In genomic region chr14:68245146-68246073, GRCh38 we compare ENCODE assay signal across 9 cellular contexts.
DNase-seq lines count a peak whose midpoint lies in the region; ATAC-seq and TF ChIP-seq lines count a peak whose summit lies in the region.
"Had no signal": no experiment of that assay in that cellular context is flagged by ENCODE, and none has a peak within 500 bp of the region (broad histone marks: within the 10 kb centered on the region; RNA-seq: fewer than 3 reads in every experiment).

No MANE protein-coding gene starts in this region.

- peak overlapping the region; percentile 46 to 52 for H3K27ac Mint-ChIP-seq in natural killer cell treated with Interleukin-12 subunit alpha and Interleukin-12 subunit beta and Interleukin-15 and Interleukin-18, amount 100 ng/mL, for 72 hours
- H3K27ac Mint-ChIP-seq in natural killer cell, result no peak overlapping the region
- H3K27ac Mint-ChIP-seq in dendritic cell treated with granulocyte-macrophage colony-stimulating factor and Interleukin-4, amounts not matched to agents 40 ng/mL and 50 ng/mL, for 4 days, result peak overlapping the region; percentile 63
- H3K27ac Mint-ChIP-seq: B cell had no signal

- ATAC-seq in natural killer cell treated with Interleukin-12 subunit alpha and Interleukin-12 subunit beta and Interleukin-15 and Interleukin-18, amount 100 ng/mL, for 72 hours, result no peak
- no peak for ATAC-seq in natural killer cell
- ATAC-seq in aorta (ENCODE audit: low FRiP score), result peak; percentile 12

- H3K4me3 ChIP-seq in mucosa of stomach (ENCODE audit: low read length) (no peak overlapping the region), aorta (ENCODE audit: low read length in 2 of 2) (no peak overlapping the region), H7 (ENCODE audit: insufficient read depth, low read depth, low read length) (no peak overlapping the region)

- intact Hi-C loops in natural killer cell (cut with micrococcal nuclease) (loop anchor here (5.0 kb wide), 1 partner anchor 107 kb away; no protein-coding TSS in a partner anchor), aorta (cut with DNase I) (loop anchor here (5.0 to 10.0 kb wide), 4 partner anchors 147 to 439 kb away; no protein-coding TSS in a partner anchor)
- intact Hi-C loops in dendritic cell treated with granulocyte-macrophage colony-stimulating factor and Interleukin-4, amounts not matched to agents 40 ng/mL and 50 ng/mL, for 4 days (cut with micrococcal nuclease), result loop anchor here (10.0 kb wide), 1 partner anchor 469 kb away; no protein-coding TSS in a partner anchor

- H3K9me3 Mint-ChIP-seq in natural killer cell treated with Interleukin-12 subunit alpha and Interleukin-12 subunit beta and Interleukin-15 and Interleukin-18, amount 100 ng/mL, for 72 hours, result no peaks in the 10 kb centered on the region
- H3K9me3 Mint-ChIP-seq in natural killer cell, result no peaks in the 10 kb centered on the region
- no peaks in the 10 kb centered on the region for H3K9me3 Mint-ChIP-seq in dendritic cell treated with granulocyte-macrophage colony-stimulating factor and Interleukin-4, amounts not matched to agents 40 ng/mL and 50 ng/mL, for 4 days

- no peak overlapping the region for H3K4me3 Mint-ChIP-seq in natural killer cell treated with Interleukin-12 subunit alpha and Interleukin-12 subunit beta and Interleukin-15 and Interleukin-18, amount 100 ng/mL, for 72 hours
- no peak overlapping the region for H3K4me3 Mint-ChIP-seq in natural killer cell
- H3K4me3 Mint-ChIP-seq in dendritic cell treated with granulocyte-macrophage colony-stimulating factor and Interleukin-4, amounts not matched to agents 40 ng/mL and 50 ng/mL, for 4 days, result no peak overlapping the region
- H3K4me3 Mint-ChIP-seq: B cell had no signal

- H3K4me1 Mint-ChIP-seq in natural killer cell treated with Interleukin-12 subunit alpha and Interleukin-12 subunit beta and Interleukin-15 and Interleukin-18, amount 100 ng/mL, for 72 hours (ENCODE audit: low read depth in 2 of 2), result peaks cover 31 to 37% of the 10 kb centered on the region in 2 donors
- H3K4me1 Mint-ChIP-seq in natural killer cell, result peaks cover 13 to 20% of the 10 kb centered on the region in 2 donors
- H3K4me1 Mint-ChIP-seq in dendritic cell treated with granulocyte-macrophage colony-stimulating factor and Interleukin-4, amounts not matched to agents 40 ng/mL and 50 ng/mL, for 4 days (ENCODE audit: low read depth), result peaks cover 42% of the 10 kb centered on the region

- H3K36me3 Mint-ChIP-seq in natural killer cell treated with Interleukin-12 subunit alpha and Interleukin-12 subunit beta and Interleukin-15 and Interleukin-18, amount 100 ng/mL, for 72 hours, result no peaks in the 10 kb centered on the region
- no peaks in the 10 kb centered on the region for H3K36me3 Mint-ChIP-seq in natural killer cell
- no peaks in the 10 kb centered on the region for H3K36me3 Mint-ChIP-seq in dendritic cell treated with granulocyte-macrophage colony-stimulating factor and Interleukin-4, amounts not matched to agents 40 ng/mL and 50 ng/mL, for 4 days (ENCODE audit: low read depth)

- H3K27me3 Mint-ChIP-seq in natural killer cell treated with Interleukin-12 subunit alpha and Interleukin-12 subunit beta and Interleukin-15 and Interleukin-18, amount 100 ng/mL, for 72 hours, result no peaks in the 10 kb centered on the region
- no peaks in the 10 kb centered on the region for H3K27me3 Mint-ChIP-seq in natural killer cell (ENCODE audit: low read depth in 2 of 2)
- H3K27me3 Mint-ChIP-seq in dendritic cell treated with granulocyte-macrophage colony-stimulating factor and Interleukin-4, amounts not matched to agents 40 ng/mL and 50 ng/mL, for 4 days, result no peaks in the 10 kb centered on the region
- H3K27me3 Mint-ChIP-seq: B cell had no signal

- H3K9ac ChIP-seq in mucosa of stomach (ENCODE audit: low read length), result peak overlapping the region; percentile 3

- peak overlapping the region; percentile 95 to 98 for H3K27ac ChIP-seq in aorta (ENCODE audit: low read depth in 1 of 2, low read length in 2 of 2)

- H3K36me3 ChIP-seq in mucosa of stomach (ENCODE audit: control insufficient read depth, insufficient read depth, low read length), result no peaks in the 10 kb centered on the region
- no peaks in the 10 kb centered on the region for H3K36me3 ChIP-seq in aorta (ENCODE audit: control insufficient read depth in 1 of 2, insufficient read depth in 2 of 2, low read length in 1 of 2)
- no peaks in the 10 kb centered on the region for H3K36me3 ChIP-seq in H7 (replicated peaks; ENCODE audit: control insufficient read depth, insufficient read depth, low read length)

- DNase-seq in natural killer cell treated with Interleukin-12 subunit alpha and Interleukin-12 subunit beta and Interleukin-15 and Interleukin-18, amount 100 ng/mL, for 72 hours (ENCODE audit: low spot score), result no peak
- DNase-seq in natural killer cell, result no peak
- DNase-seq in aorta, result no peak
- DNase-seq in H7, result no peak
- DNase-seq in activated CD4-positive, alpha-beta T cell treated with anti-CD3 and anti-CD28 coated beads for 4 hours, result no peak
- no peak for DNase-seq in C1 segment of cervical spinal cord (lab: John Stamatoyannopoulos, UW)

- H3K4me1 ChIP-seq in mucosa of stomach (ENCODE audit: control insufficient read depth, insufficient read depth, low read length) (peaks cover 88% of the 10 kb centered on the region), aorta (ENCODE audit: control insufficient read depth in 1 of 2, insufficient read depth in 2 of 2, low read length in 2 of 2) (peaks cover 7 to 12% of the 10 kb centered on the region in 2 donors)

- H3K27me3 ChIP-seq in mucosa of stomach (ENCODE audit: control insufficient read depth, insufficient read depth, low read length) (no peaks in the 10 kb centered on the region), aorta (ENCODE audit: control insufficient read depth in 1 of 2, insufficient read depth in 2 of 2, low read length in 1 of 2) (no peaks in the 10 kb centered on the region), H7 (ENCODE audit: control insufficient read depth, insufficient read depth, low read length) (no peaks in the 10 kb centered on the region)

- no peaks in the 10 kb centered on the region for H3K9me3 ChIP-seq in mucosa of stomach (ENCODE audit: control insufficient read depth, low read length)
- H3K9me3 ChIP-seq in aorta (ENCODE audit: control insufficient read depth, low read length), result no peaks in the 10 kb centered on the region

- TF ChIP-seq CTCF in natural killer cell (IDR thresholded peaks at IDR 0.05), result no peak

- WGBS in aorta, 2 donors, result 13 to 18% methylated on average over 7 of the region's 7 CpGs

Comparison
In these comparisons a context has a peak if more than half of its experiments do, and no peak if none do; other contexts are left out.
1. H3K27ac Mint-ChIP-seq: peak in natural killer cell treated with Interleukin-12 subunit alpha and Interleukin-12 subunit beta and Interleukin-15 and Interleukin-18, amount 100 ng/mL, for 72 hours (2 of 2) and dendritic cell treated with granulocyte-macrophage colony-stimulating factor and Interleukin-4, amounts not matched to agents 40 ng/mL and 50 ng/mL, for 4 days (single experiment); none in natural killer cell (0 of 2).